Comparison of ENCODE assay signal across 2 cellular contexts in the genomic region with DNA sequence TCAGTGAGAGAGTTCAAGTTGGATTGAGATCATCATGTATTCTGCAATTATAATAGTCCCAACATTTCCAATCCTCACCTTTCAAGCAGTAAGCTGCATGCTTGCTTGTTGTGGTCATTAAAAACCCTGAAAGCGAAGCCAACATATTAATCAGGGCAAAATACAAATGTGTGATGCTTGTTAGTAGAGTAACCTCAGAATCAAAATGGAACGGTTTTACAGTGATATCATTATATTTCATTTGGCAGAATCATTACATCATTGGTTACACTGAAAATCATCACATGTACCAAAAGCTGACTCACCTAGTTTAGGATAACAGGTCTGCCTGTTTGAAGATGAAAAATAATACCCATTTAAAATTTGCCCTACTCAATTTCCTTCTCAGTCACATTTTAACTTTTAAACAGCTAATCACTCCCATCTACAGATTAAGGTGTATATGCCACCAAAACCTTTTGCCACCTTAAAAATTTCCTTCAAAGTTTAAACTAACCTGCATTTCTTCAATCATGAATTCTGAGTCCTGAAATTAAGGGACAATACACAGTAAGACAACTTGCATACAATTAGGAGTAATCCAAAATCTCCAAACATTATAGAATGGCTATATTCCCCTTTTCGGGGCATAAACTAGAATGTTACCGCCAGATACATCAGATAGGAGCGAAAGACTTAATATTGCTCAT.
TF ChIP-seq lines count a peak whose summit lies in the region.

No MANE protein-coding gene starts in this region.

TF ChIP-seq in GM12878, 131 proteins besides CTCF, POLR2A, EP300 and RAD21:
- no peak for TF ChIP-seq SIX5 (IDR thresholded peaks at IDR 0.05; ENCODE audit: low read depth, low read length, severe bottlenecking)
- TF ChIP-seq CREB1 (IDR thresholded peaks at IDR 0.05; ENCODE audit: low read depth): no peak
- TF ChIP-seq ATF7 (IDR thresholded peaks at IDR 0.05; ENCODE audit: low read depth): peak; percentile 63
- TF ChIP-seq BACH1 (IDR thresholded peaks at IDR 0.05; ENCODE audit: borderline replicate concordance): no peak
- TF ChIP-seq CBFB (IDR thresholded peaks at IDR 0.05; ENCODE audit: low read depth): 0 out of 2 replicates have a peak, but pooled peaks have one; percentile 14
- no peak for TF ChIP-seq SMARCA5 (IDR thresholded peaks at IDR 0.05)
- TF ChIP-seq RAD51 (IDR thresholded peaks at IDR 0.05): no peak

TF ChIP-seq in neural cell, 6 proteins besides CTCF, POLR2A, EP300 and RAD21:
- TF ChIP-seq, protein P1, sequence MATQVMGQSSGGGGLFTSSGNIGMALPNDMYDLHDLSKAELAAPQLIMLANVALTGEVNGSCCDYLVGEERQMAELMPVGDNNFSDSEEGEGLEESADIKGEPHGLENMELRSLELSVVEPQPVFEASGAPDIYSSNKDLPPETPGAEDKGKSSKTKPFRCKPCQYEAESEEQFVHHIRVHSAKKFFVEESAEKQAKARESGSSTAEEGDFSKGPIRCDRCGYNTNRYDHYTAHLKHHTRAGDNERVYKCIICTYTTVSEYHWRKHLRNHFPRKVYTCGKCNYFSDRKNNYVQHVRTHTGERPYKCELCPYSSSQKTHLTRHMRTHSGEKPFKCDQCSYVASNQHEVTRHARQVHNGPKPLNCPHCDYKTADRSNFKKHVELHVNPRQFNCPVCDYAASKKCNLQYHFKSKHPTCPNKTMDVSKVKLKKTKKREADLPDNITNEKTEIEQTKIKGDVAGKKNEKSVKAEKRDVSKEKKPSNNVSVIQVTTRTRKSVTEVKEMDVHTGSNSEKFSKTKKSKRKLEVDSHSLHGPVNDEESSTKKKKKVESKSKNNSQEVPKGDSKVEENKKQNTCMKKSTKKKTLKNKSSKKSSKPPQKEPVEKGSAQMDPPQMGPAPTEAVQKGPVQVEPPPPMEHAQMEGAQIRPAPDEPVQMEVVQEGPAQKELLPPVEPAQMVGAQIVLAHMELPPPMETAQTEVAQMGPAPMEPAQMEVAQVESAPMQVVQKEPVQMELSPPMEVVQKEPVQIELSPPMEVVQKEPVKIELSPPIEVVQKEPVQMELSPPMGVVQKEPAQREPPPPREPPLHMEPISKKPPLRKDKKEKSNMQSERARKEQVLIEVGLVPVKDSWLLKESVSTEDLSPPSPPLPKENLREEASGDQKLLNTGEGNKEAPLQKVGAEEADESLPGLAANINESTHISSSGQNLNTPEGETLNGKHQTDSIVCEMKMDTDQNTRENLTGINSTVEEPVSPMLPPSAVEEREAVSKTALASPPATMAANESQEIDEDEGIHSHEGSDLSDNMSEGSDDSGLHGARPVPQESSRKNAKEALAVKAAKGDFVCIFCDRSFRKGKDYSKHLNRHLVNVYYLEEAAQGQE (IDR thresholded peaks at IDR 0.05; ENCODE audit: borderline replicate concordance): no peak
- TF ChIP-seq EZH2 (IDR thresholded peaks at IDR 0.05; ENCODE audit: borderline replicate concordance, insufficient read depth, low read length, poor library complexity, severe bottlenecking) (no peak), POLR2AphosphoS5 (IDR thresholded peaks at IDR 0.05) (no peak), TAF1 (IDR thresholded peaks at IDR 0.05; ENCODE audit: low read depth) (no peak), SMC3 (conservative IDR thresholded peaks at IDR 0.05; ENCODE audit: poor library complexity) (no peak), MXI1 (conservative IDR thresholded peaks at IDR 0.05; ENCODE audit: poor library complexity, severe bottlenecking) (no peak)
